Comparison of ENCODE assay signal across 19 cellular contexts in genomic region chr17:4859816-4860625, GRCh38. TPM values are rescaled to one million over a fixed set of nuclear protein-coding genes. Genes with fewer than 3 reads are reported as not detected.
DNase-seq lines count a peak whose midpoint lies in the region; ATAC-seq and TF ChIP-seq lines count a peak whose summit lies in the region.
"Had no signal": no experiment of that assay in that cellular context is flagged by ENCODE, and none has a peak within 500 bp of the region (broad histone marks: within the 10 kb centered on the region; RNA-seq: fewer than 3 reads in every experiment).

No MANE protein-coding gene starts in this region.

- H3K27ac ChIP-seq in angular gyrus (ENCODE audit: low read depth, low read length) = peak overlapping the region; percentile 90
- H3K27ac ChIP-seq in temporal lobe (ENCODE audit: low read depth, low read length) = peak overlapping the region; percentile 96
- no peak overlapping the region for H3K27ac ChIP-seq in hepatocyte
- H3K27ac ChIP-seq in esophagus muscularis mucosa (replicated peaks in 1 of 4) = peak overlapping the region in 2 of 4 donors; percentile 7 to 52

- H3K36me3 Mint-ChIP-seq in memory B cell = peaks cover 6% of the 10 kb centered on the region

- DNase-seq in epithelial cell of esophagus (ENCODE audit: low read depth) (no peak), memory B cell (ENCODE audit: low spot score in 2 of 2) (no peak), hepatocyte (ENCODE audit: low spot score) (no peak), esophagus muscularis mucosa (ENCODE audit: extremely low spot score) (no peak)
- no peak for DNase-seq in activated CD4-positive, CD25-positive, alpha-beta regulatory T cell treated with anti-CD3 and anti-CD28 coated beads, Interleukin-2, amount 50 U/mL, for 72 hours
- DNase-seq: activated effector memory CD4-positive, alpha-beta T cell treated with Interleukin-2 at 50 U/mL for 16 hours; aorta; foreskin fibroblast; KBM-7; NCI-H1092; NCI-H82; RPMI8226; stimulated activated CD4-positive, alpha-beta T cell treated with anti-CD3 and anti-CD28 coated beads, Interleukin-15, amount 100 ng/mL, for 24 hours; stomach had no signal

- intact Hi-C loops in esophagus muscularis mucosa (cut with DNase I) = no loop called here

- H3K79me2 ChIP-seq in hepatocyte = peaks cover 60% of the 10 kb centered on the region

- H3K4me1 ChIP-seq in hepatocyte (ENCODE audit: insufficient read depth) (peaks cover 13% of the 10 kb centered on the region), esophagus muscularis mucosa (peaks cover 36 to 55% (median 46%) of the 10 kb centered on the region in 4 donors)

- TF ChIP-seq CTCF in epithelial cell of esophagus (IDR thresholded peaks at IDR 0.05; ENCODE audit: insufficient read depth, low read depth, low read length, missing control alignments) (no peak), hepatocyte (IDR thresholded peaks at IDR 0.05; ENCODE audit: poor library complexity) (no peak), esophagus muscularis mucosa (IDR thresholded peaks at IDR 0.05) (no peak)

- peak overlapping the region; percentile 28 for H3K27ac Mint-ChIP-seq in memory B cell
- H3K27ac Mint-ChIP-seq: B cell had no signal

- H3K27me3 Mint-ChIP-seq in memory B cell = no peaks in the 10 kb centered on the region
- H3K27me3 Mint-ChIP-seq: B cell had no signal

- H2AFZ ChIP-seq in hepatocyte = no peak overlapping the region
- H2AFZ ChIP-seq: parathyroid adenoma had no signal

- TF ChIP-seq POLR2A in esophagus muscularis mucosa (IDR thresholded peaks at IDR 0.05; ENCODE audit: low read depth) = no peak

- no peaks in the 10 kb centered on the region for H4K20me1 ChIP-seq in hepatocyte (ENCODE audit: insufficient read depth, poor library complexity, severe bottlenecking)

- H3K36me3 ChIP-seq in hepatocyte (replicated peaks; ENCODE audit: insufficient read depth, low read depth) (no peaks in the 10 kb centered on the region), esophagus muscularis mucosa (peaks cover 0 to 12% (median 6%) of the 10 kb centered on the region in 4 donors)

- H3K9me3 ChIP-seq in hepatocyte (ENCODE audit: low read depth) (no peaks in the 10 kb centered on the region), esophagus muscularis mucosa (no peaks in the 10 kb centered on the region)
- H3K9me3 ChIP-seq: stomach had no signal

- H3K4me3 ChIP-seq in epithelial cell of esophagus (ENCODE audit: low read length) (peak overlapping the region; percentile 99), hepatocyte (no peak overlapping the region), esophagus muscularis mucosa (no peak overlapping the region)
- H3K4me3 ChIP-seq: stomach had no signal

- no peaks in the 10 kb centered on the region for H3K9me2 ChIP-seq in hepatocyte (replicated peaks; ENCODE audit: insufficient read depth)

- no peak for TF ChIP-seq EP300 in esophagus muscularis mucosa (IDR thresholded peaks at IDR 0.05)

- no peak overlapping the region for H3K4me3 Mint-ChIP-seq in memory B cell
- H3K4me3 Mint-ChIP-seq: B cell had no signal

- H3K4me2 ChIP-seq in hepatocyte = no peak overlapping the region

- H3K27me3 ChIP-seq in hepatocyte (no peaks in the 10 kb centered on the region), esophagus muscularis mucosa (no peaks in the 10 kb centered on the region)
- H3K27me3 ChIP-seq: stomach had no signal

- ATAC-seq in memory B cell (ENCODE audit: low read depth) = no peak
- no peak for ATAC-seq in GM18867 (IDR thresholded peaks at IDR 0.05; ENCODE audit: unreplicated experiment)

- H3K4me1 Mint-ChIP-seq in memory B cell = peaks cover 19% of the 10 kb centered on the region

- H3K9me3 Mint-ChIP-seq in memory B cell = no peaks in the 10 kb centered on the region

- 87% methylated on average over 32 of the region's 32 CpGs for WGBS in hepatocyte (ENCODE audit: low lambda C conversion rate, missing lambda C conversion rate)
- WGBS in esophagus muscularis mucosa = 79% methylated on average over 32 of the region's 32 CpGs

RNA-seq across cellular contexts. Expression of gene MINK1, which starts 26.9 kb away (rescaled TPM):
- total RNA-seq in temporal lobe (22.9 TPM), hepatocyte (24.4 and 45.3 TPM in 2 replicates), esophagus muscularis mucosa (10 to 100 TPM; 28.8 to 55.2 (median 38.8) TPM)
- polyA plus RNA-seq in hepatocyte = 39.7 and 49.4 TPM in 2 replicates

RNA-seq across cellular contexts. Expression of gene C17orf107, which starts 39.3 kb away (rescaled TPM):
- 3.7 TPM for total RNA-seq in temporal lobe
- total RNA-seq in hepatocyte = 7.4 and 9.1 TPM in 2 replicates
- 8.8 and 14.1 TPM in 2 replicates for polyA plus RNA-seq in hepatocyte
- 1 to 10 TPM in 2 of 4 donors, under 1 TPM in 2; 0.32 to 1.5 (median 0.88) TPM for total RNA-seq in esophagus muscularis mucosa

RNA-seq across cellular contexts. Expression of gene CHRNE, which starts 42.9 kb away (rescaled TPM):
- 0.25 TPM for total RNA-seq in temporal lobe
- 0.60 and 1.0 TPM in 2 replicates for total RNA-seq in hepatocyte
- polyA plus RNA-seq in hepatocyte = 0.83 and 1.2 TPM in 2 replicates
- 1 to 10 TPM in 1 of 4 donors, under 1 TPM in 2, not detected in 1; 0.13 to 1.2 (median 0.63) TPM for total RNA-seq in esophagus muscularis mucosa

RNA-seq across cellular contexts. Expression of gene PLD2, which starts 53.1 kb away (rescaled TPM):
- total RNA-seq in temporal lobe = 7.4 TPM
- 13.9 and 25.2 TPM in 2 replicates for total RNA-seq in hepatocyte
- polyA plus RNA-seq in hepatocyte = 21.8 and 27.3 TPM in 2 replicates
- total RNA-seq in esophagus muscularis mucosa = 10 to 100 TPM in 3 of 4 donors, 1 to 10 TPM in 1; 9.6 to 15.2 (median 12.0) TPM
